In the genomic region with DNA sequence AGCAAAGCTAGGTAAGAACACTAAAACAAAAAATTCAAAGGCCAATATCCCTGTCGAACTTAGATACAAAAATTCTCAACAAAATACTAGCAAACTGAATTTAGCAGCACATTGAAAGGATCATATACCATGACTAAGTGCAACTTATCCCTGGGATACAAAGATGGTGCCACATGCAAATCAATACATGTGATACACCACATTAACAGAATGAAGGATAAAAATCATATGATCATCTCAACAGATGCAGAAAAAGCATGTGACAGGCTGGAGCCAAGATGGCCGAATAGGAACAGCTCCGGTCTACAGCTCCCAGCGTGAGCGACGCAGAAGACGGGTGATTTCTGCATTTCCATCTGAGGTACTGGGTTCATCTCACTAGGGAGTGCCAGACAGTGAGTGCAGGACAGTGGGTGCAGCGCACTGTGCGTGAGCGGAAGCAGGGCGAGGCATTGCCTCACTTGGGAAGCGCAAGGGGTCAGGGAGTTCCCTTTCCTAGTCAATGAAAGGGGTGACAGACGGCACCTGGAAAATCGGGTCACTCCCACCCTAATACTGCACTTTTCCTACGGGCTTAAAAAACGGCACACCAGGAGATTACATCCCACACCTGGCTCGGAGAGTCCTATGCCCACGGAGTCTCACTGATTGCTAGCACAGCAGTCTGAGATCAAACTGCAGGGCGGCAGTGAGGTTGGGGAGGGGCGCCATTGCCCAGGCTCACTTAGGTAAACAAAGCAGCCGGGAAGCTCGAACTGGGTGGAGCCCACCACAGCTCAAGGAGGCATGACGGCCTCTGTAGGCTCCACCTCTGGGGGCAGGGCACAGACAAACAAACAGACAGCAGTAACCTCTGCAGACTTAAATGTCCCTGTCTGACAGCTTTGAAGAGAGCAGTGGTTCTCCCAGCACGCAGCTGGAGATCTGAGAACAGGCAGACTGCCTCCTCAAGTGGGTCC, we compare ENCODE assay signal across 8 cellular contexts.
A peak's percentile ranks its signal among the peaks of the same experiment; 100 is the strongest.
DNase-seq lines count a peak whose midpoint lies in the region; TF ChIP-seq lines count a peak whose summit lies in the region.
"Not testable (repeated sequence)": the region's sequence is repeated elsewhere in the genome, so short reads cannot be mapped to it uniquely, and the experiment has no call there.

No MANE protein-coding gene starts in this region.

- peak overlapping the region; percentile 24 to 97 (median 90) for H3K27ac Mint-ChIP-seq in H9
- H3K27ac Mint-ChIP-seq in endothelial cell (ENCODE audit: unreplicated experiment), result peak overlapping the region; percentile 14
- H3K27ac Mint-ChIP-seq in progenitor cell of endocrine pancreas, result peak overlapping the region; percentile 82

- not testable (repeated sequence) for H3T11ph ChIP-seq in H9 (ENCODE audit: low read length)

- H3K23me2 ChIP-seq in H9 (ENCODE audit: insufficient read length, low read depth, low read length, poor library complexity, severe bottlenecking), result not testable (repeated sequence)

- H4K5ac ChIP-seq in H9 (ENCODE audit: insufficient read length, low read depth, low read length), result not testable (repeated sequence)

- not testable (repeated sequence) for H3K27me3 ChIP-seq in H9 (ENCODE audit: insufficient read depth, low read length); PC-9 (ENCODE audit: insufficient read depth, low read depth)

- H2BK20ac ChIP-seq in H9 (ENCODE audit: low read depth, low read length, poor library complexity, severe bottlenecking), result not testable (repeated sequence)

- not testable (repeated sequence) for H2BK5ac ChIP-seq in H9 (ENCODE audit: insufficient read length, low read length)

- H3K79me2 ChIP-seq in H9 (ENCODE audit: insufficient read depth, low read length); PC-9 (ENCODE audit: low read depth): not testable (repeated sequence)

- H3K4me3 ChIP-seq in PC-9, result peak overlapping the region; percentile 42; the same call in 1 of the 2 replicates

- H2AK5ac ChIP-seq in H9 (ENCODE audit: insufficient read length, low read length), result not testable (repeated sequence)

- intact Hi-C loops in PC-9 (cut with micrococcal nuclease; ENCODE audit: unreplicated experiment), result loop anchor here (1.0 kb wide), 1 partner anchor 35 kb away; no protein-coding TSS in a partner anchor

- BruUV-seq in PC-9 (replicated peaks; lab: Mats Ljungman, UMichigan), result not testable (repeated sequence)

- CTCF ChIA-PET in PC-9 (lab: Charles Lee), result interaction anchor here (0.5 to 1.3 kb wide), 2 partner anchors 35 to 51 kb away, joined by 3 to 5 read pairs; no protein-coding TSS in a partner anchor

- not testable (repeated sequence) for H3K14ac ChIP-seq in H9 (ENCODE audit: insufficient read depth, low read length)

- not testable (repeated sequence) for H3K9ac ChIP-seq in H9 (ENCODE audit: extremely low read depth, insufficient read length, low read length)

- not testable (repeated sequence) for H3F3A ChIP-seq in PC-9 (ENCODE audit: insufficient read depth, low read depth)

- H3K36me3 Mint-ChIP-seq in H9 (ENCODE audit: insufficient read depth in 1 of 3, low read depth in 3 of 3) (peaks cover 34 to 49% (median 35%) of the 10 kb centered on the region in 3 experiments), endothelial cell (ENCODE audit: low read depth, unreplicated experiment) (peaks cover 29% of the 10 kb centered on the region), progenitor cell of endocrine pancreas (ENCODE audit: insufficient read depth) (peaks cover 17% of the 10 kb centered on the region)

- peak; percentile 73 for DNase-seq in COLO668 (lab: John Stamatoyannopoulos, UW; ENCODE audit: unreplicated experiment)
- DNase-seq in H9, result peak; percentile 69
- peak; percentile 27 to 74 (median 54) for DNase-seq in NCI-H1417 (lab: John Stamatoyannopoulos, UW)
- peak; percentile 33 for DNase-seq in NCI-H345 (lab: John Stamatoyannopoulos, UW)
- peak; percentile 36 to 61 for DNase-seq in PC-9
- DNase-seq in endothelial cell (ENCODE audit: low spot score); progenitor cell of endocrine pancreas (ENCODE audit: low spot score, unreplicated experiment): not testable (repeated sequence)
- DNase-seq in left kidney (ENCODE audit: low read depth, low spot score), result peak; percentile 70

- not testable (repeated sequence) for H3K27ac ChIP-seq in H9 (ENCODE audit: insufficient read length, low read depth, low read length); PC-9

- H3K4me3 Mint-ChIP-seq in H9, result peak overlapping the region; percentile 54 to 69; a peak in 4 of 5 replicates
- peak overlapping the region; percentile 51 for H3K4me3 Mint-ChIP-seq in endothelial cell (ENCODE audit: unreplicated experiment)
- H3K4me3 Mint-ChIP-seq in progenitor cell of endocrine pancreas (ENCODE audit: low read depth), result peak overlapping the region; percentile 66

- not testable (repeated sequence) for H3K79me1 ChIP-seq in H9 (ENCODE audit: insufficient read depth, low read depth, low read length, poor library complexity, severe bottlenecking)

- H2BK15ac ChIP-seq in H9 (ENCODE audit: low read depth, low read length), result not testable (repeated sequence)

- H3K23ac ChIP-seq in H9 (ENCODE audit: insufficient read length, low read depth, low read length), result not testable (repeated sequence)

- POLR2A ChIA-PET in PC-9 (lab: Charles Lee; ENCODE audit: unreplicated experiment), result interaction anchor here (0.6 to 1.0 kb wide), 4 partner anchors 13 to 304 kb away, joined by 3 to 8 read pairs (median 6); partner anchors contain the start of gene DDAH1

- peaks cover 23 to 25% of the 10 kb centered on the region in 2 experiments for H3K9me3 Mint-ChIP-seq in H9
- not testable (repeated sequence) for H3K9me3 Mint-ChIP-seq in endothelial cell (ENCODE audit: unreplicated experiment)
- H3K9me3 Mint-ChIP-seq in progenitor cell of endocrine pancreas (ENCODE audit: low read depth), result peaks cover 26% of the 10 kb centered on the region

- H4K20me1 ChIP-seq in H9 (ENCODE audit: control insufficient read depth, insufficient read depth, insufficient read length); PC-9 (ENCODE audit: insufficient read depth): not testable (repeated sequence)

- H2AFZ ChIP-seq in H9 (ENCODE audit: low read length); PC-9: not testable (repeated sequence)

- H3K18ac ChIP-seq in H9 (ENCODE audit: insufficient read length, low read depth, low read length), result not testable (repeated sequence)

- not testable (repeated sequence) for H3K4me1 ChIP-seq in H9 (ENCODE audit: insufficient read depth, low read length); PC-9 (replicated peaks; ENCODE audit: insufficient read depth)

- not testable (repeated sequence) for H4K8ac ChIP-seq in H9 (replicated peaks; ENCODE audit: insufficient read length, low read depth, low read length)

- not testable (repeated sequence) for H4K91ac ChIP-seq in H9 (ENCODE audit: insufficient read length, low read depth, low read length)

- not testable (repeated sequence) for H3K27me3 Mint-ChIP-seq in H9 (ENCODE audit: low read depth); endothelial cell (ENCODE audit: unreplicated experiment); progenitor cell of endocrine pancreas

- H3K56ac ChIP-seq in H9 (ENCODE audit: insufficient read length, low read depth, low read length), result not testable (repeated sequence)

- H2BK120ac ChIP-seq in H9 (ENCODE audit: low read depth, low read length, poor library complexity, severe bottlenecking), result not testable (repeated sequence)

- TF ChIP-seq CTCF in H9 (conservative IDR thresholded peaks at IDR 0.05); PC-9 (conservative IDR thresholded peaks at IDR 0.05); endothelial cell (IDR thresholded peaks at IDR 0.05; ENCODE audit: unreplicated experiment); progenitor cell of endocrine pancreas (IDR thresholded peaks at IDR 0.05; ENCODE audit: unreplicated experiment): not testable (repeated sequence)

- not testable (repeated sequence) for H3K9me3 ChIP-seq in H9 (ENCODE audit: control insufficient read depth, low read depth, low read length)
- H3K9me3 ChIP-seq in PC-9 (ENCODE audit: insufficient read depth, low read depth), result peaks cover 19% of the 10 kb centered on the region

- H3K4ac ChIP-seq in H9 (ENCODE audit: low read depth, low read length), result not testable (repeated sequence)

- H3K36me3 ChIP-seq in PC-9 (ENCODE audit: low read depth), result not testable (repeated sequence)

- not testable (repeated sequence) for H3K9me2 ChIP-seq in PC-9 (ENCODE audit: insufficient read depth)

- H3K4me2 ChIP-seq in H9 (ENCODE audit: insufficient read depth, insufficient read length, low read length), result not testable (repeated sequence)
- H3K4me2 ChIP-seq in PC-9, result peak overlapping the region; percentile 33

- H2BK12ac ChIP-seq in H9 (ENCODE audit: insufficient read length, low read depth, low read length), result not testable (repeated sequence)

- not testable (repeated sequence) for H3K4me1 Mint-ChIP-seq in H9; endothelial cell (ENCODE audit: unreplicated experiment); progenitor cell of endocrine pancreas (ENCODE audit: low read depth)

- no CpG with 5 or more reads among the region's 24 CpGs for WGBS in H9 (ENCODE audit: extremely low coverage, insufficient read length, low lambda C conversion rate)

Comparison
In these comparisons a context has a peak if more than half of its experiments do, and no peak if none do; other contexts are left out.
1. H3K27ac Mint-ChIP-seq: peak in every context shown above with its lines; median percentile 90 in H9; 82 in progenitor cell of endocrine pancreas; 14 in endothelial cell.